Comparison of ENCODE assay signal across 8 cellular contexts in genomic region chr12:85424581-85425348, GRCh38.
DNase-seq lines count a peak whose midpoint lies in the region; ATAC-seq, FAIRE-seq and TF ChIP-seq lines count a peak whose summit lies in the region.
"Had no signal": no experiment of that assay in that cellular context is flagged by ENCODE, and none has a peak within 500 bp of the region (broad histone marks: within the 10 kb centered on the region; RNA-seq: fewer than 3 reads in every experiment).

No MANE protein-coding gene starts in this region.

- ATAC-seq in GM21619 (IDR thresholded peaks at IDR 0.05; ENCODE audit: unreplicated experiment) = peak; percentile 86
- ATAC-seq in activated naive CD8-positive, alpha-beta T cell treated with anti-CD3 and anti-CD28 coated beads, Interleukin-2, amount 50 U/mL, for 24 hours = no peak

- no peaks in the 10 kb centered on the region for H3K4me1 Mint-ChIP-seq in activated naive CD8-positive, alpha-beta T cell treated with anti-CD3 and anti-CD28 coated beads, Interleukin-2, amount 50 U/mL, for 24 hours
- H3K4me1 Mint-ChIP-seq in nephron progenitor cell = no peaks in the 10 kb centered on the region

- DNase-seq in GM12891 (ENCODE audit: insufficient read length, low spot score) (no peak), nephron progenitor cell (peak; percentile 37), activated gamma-delta T cell (lab: John Stamatoyannopoulos, UW) (no peak), NCI-H1048 (lab: John Stamatoyannopoulos, UW) (no peak)
- peak; percentile 22 for DNase-seq in Jurkat, Clone E6-1 (ENCODE audit: low read depth, low spot score)
- peak; percentile 18 for DNase-seq in activated naive CD8-positive, alpha-beta T cell treated with anti-CD3 and anti-CD28 coated beads, Interleukin-2, amount 50 U/mL, for 24 hours

- H3K9me3 Mint-ChIP-seq in activated naive CD8-positive, alpha-beta T cell treated with anti-CD3 and anti-CD28 coated beads, Interleukin-2, amount 50 U/mL, for 24 hours = no peaks in the 10 kb centered on the region
- H3K9me3 Mint-ChIP-seq in nephron progenitor cell = no peaks in the 10 kb centered on the region

- H3K4me3 ChIP-seq in Jurkat, Clone E6-1 (ENCODE audit: low read length) = no peak overlapping the region
- H3K4me3 ChIP-seq: adrenal gland had no signal

- TF ChIP-seq CTCF in nephron progenitor cell (IDR thresholded peaks at IDR 0.05) = peak; percentile 57

- H3K27ac Mint-ChIP-seq in activated naive CD8-positive, alpha-beta T cell treated with anti-CD3 and anti-CD28 coated beads, Interleukin-2, amount 50 U/mL, for 24 hours = no peak overlapping the region
- H3K27ac Mint-ChIP-seq in nephron progenitor cell = no peak overlapping the region

- no peak for TF ChIP-seq POLR2A in GM12891 (IDR thresholded peaks at IDR 0.05; ENCODE audit: low read depth, low read length)

- peak; percentile 57 for FAIRE-seq in GM12891 (lab: Jason Lieb, UNC)

- H3K36me3 Mint-ChIP-seq in activated naive CD8-positive, alpha-beta T cell treated with anti-CD3 and anti-CD28 coated beads, Interleukin-2, amount 50 U/mL, for 24 hours (ENCODE audit: low read depth) = no peaks in the 10 kb centered on the region
- H3K36me3 Mint-ChIP-seq in nephron progenitor cell (ENCODE audit: low read depth) = no peaks in the 10 kb centered on the region

- no peaks in the 10 kb centered on the region for H3K27me3 Mint-ChIP-seq in activated naive CD8-positive, alpha-beta T cell treated with anti-CD3 and anti-CD28 coated beads, Interleukin-2, amount 50 U/mL, for 24 hours
- H3K27me3 Mint-ChIP-seq in nephron progenitor cell (ENCODE audit: low read depth, poor library complexity) = peaks cover 4% of the 10 kb centered on the region

- no peak overlapping the region for H3K4me3 Mint-ChIP-seq in activated naive CD8-positive, alpha-beta T cell treated with anti-CD3 and anti-CD28 coated beads, Interleukin-2, amount 50 U/mL, for 24 hours
- H3K4me3 Mint-ChIP-seq in nephron progenitor cell = no peak overlapping the region

TF ChIP-seq in GM12891, 5 proteins besides CTCF, POLR2A, EP300 and RAD21:
- TF ChIP-seq POU2F2 (IDR thresholded peaks at IDR 0.05; ENCODE audit: low read depth, low read length) (no peak), SPI1 (IDR thresholded peaks at IDR 0.05; ENCODE audit: low read depth, low read length) (peak; percentile 97)

Comparison
In these comparisons a context has a peak if more than half of its experiments do, and no peak if none do; other contexts are left out.
1. DNase-seq: peak in Jurkat, Clone E6-1 (single experiment), activated naive CD8-positive, alpha-beta T cell treated with anti-CD3 and anti-CD28 coated beads, Interleukin-2, amount 50 U/mL, for 24 hours (single experiment) and nephron progenitor cell (single experiment); none in GM12891 (single experiment), activated gamma-delta T cell (single experiment) and NCI-H1048 (single experiment).